ENCODE assay signal across 9 cellular contexts in the genomic region with DNA sequence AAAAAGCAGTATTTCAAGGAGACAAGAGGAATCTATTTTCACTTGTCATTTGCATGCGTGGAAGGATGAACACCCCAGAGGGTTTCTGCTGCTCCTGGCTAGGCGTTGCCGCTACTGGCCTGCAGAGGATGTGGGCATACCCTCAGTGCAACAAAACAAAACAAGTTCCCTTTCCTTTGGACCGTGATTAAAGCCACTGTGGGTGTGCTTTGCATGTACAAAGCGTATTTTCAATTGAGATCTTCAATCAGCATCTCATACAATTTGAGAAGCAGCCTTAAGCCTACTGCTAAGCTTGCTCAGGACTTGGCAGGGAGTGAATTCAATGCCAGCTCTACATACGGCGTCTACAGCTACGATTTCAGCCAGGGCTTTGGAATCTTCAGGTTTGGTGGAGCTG.
A peak's percentile ranks its signal among the peaks of the same experiment; 100 is the strongest.
DNase-seq lines count a peak whose midpoint lies in the region; ATAC-seq lines count a peak whose summit lies in the region.
"Had no signal": no experiment of that assay in that cellular context is flagged by ENCODE, and none has a peak within 500 bp of the region (broad histone marks: within the 10 kb centered on the region; RNA-seq: fewer than 3 reads in every experiment).

No MANE protein-coding gene starts in this region.

- no peak overlapping the region for H3K9ac ChIP-seq in neuronal stem cell (ENCODE audit: low read depth, low read length, poor library complexity)

- DNase-seq in activated gamma-delta T cell treated with Interleukin-2 at 50 U/mL for 16 hours, result peak; percentile 49
- DNase-seq in activated gamma-delta T cell (lab: John Stamatoyannopoulos, UW), result no peak
- peak; percentile 67 for DNase-seq in MV-4-11 (lab: John Stamatoyannopoulos, UW)
- DNase-seq in natural killer cell treated with Interleukin-12 subunit alpha and Interleukin-12 subunit beta and Interleukin-15 and Interleukin-18, amount 100 ng/mL, for 72 hours (ENCODE audit: low spot score), result no peak
- no peak for DNase-seq in 8988T
- no peak for DNase-seq in NCI-H526 (lab: John Stamatoyannopoulos, UW)
- DNase-seq in neuronal stem cell (ENCODE audit: low spot score), result no peak

- peaks cover 58 to 62% of the 10 kb centered on the region in 2 donors for H3K4me1 Mint-ChIP-seq in natural killer cell treated with Interleukin-12 subunit alpha and Interleukin-12 subunit beta and Interleukin-15 and Interleukin-18, amount 100 ng/mL, for 72 hours (ENCODE audit: low read depth in 2 of 2)
- H3K4me1 Mint-ChIP-seq: nephron had no signal

- no peak overlapping the region for H4K91ac ChIP-seq in neuronal stem cell (ENCODE audit: low read depth, low read length, poor library complexity)

- H2AK5ac ChIP-seq in neuronal stem cell (ENCODE audit: low read depth, low read length), result no peak overlapping the region

- H2BK5ac ChIP-seq in neuronal stem cell (ENCODE audit: low read length), result no peak overlapping the region

- H2BK120ac ChIP-seq in neuronal stem cell (ENCODE audit: low read depth, low read length), result no peak overlapping the region

- H3K9me3 ChIP-seq in neuronal stem cell (replicated peaks in 1 of 2; ENCODE audit: control insufficient read depth in 2 of 2, insufficient read depth in 1 of 2, low read depth in 1 of 2, low read length in 2 of 2), result peaks cover 0 to 15% of the 10 kb centered on the region in 2 donors

- H3K27me3 ChIP-seq in neuronal stem cell (ENCODE audit: control insufficient read depth in 3 of 3, insufficient read depth in 3 of 3, low read depth in 1 of 3, low read length in 3 of 3), result no peaks in the 10 kb centered on the region

- no peak overlapping the region for H3K23ac ChIP-seq in neuronal stem cell (ENCODE audit: low read depth, low read length, poor library complexity)

- peak overlapping the region; percentile 50 for H3K4me3 Mint-ChIP-seq in natural killer cell treated with Interleukin-12 subunit alpha and Interleukin-12 subunit beta and Interleukin-15 and Interleukin-18, amount 100 ng/mL, for 72 hours
- H3K4me3 Mint-ChIP-seq: nephron had no signal

- H3K27me3 Mint-ChIP-seq in natural killer cell treated with Interleukin-12 subunit alpha and Interleukin-12 subunit beta and Interleukin-15 and Interleukin-18, amount 100 ng/mL, for 72 hours, result peaks cover 0 to 41% of the 10 kb centered on the region in 2 donors

- no peak overlapping the region for H3K4me3 ChIP-seq in neuronal stem cell (ENCODE audit: low read length in 2 of 2)

- peak; percentile 45 for ATAC-seq in HG02571 (IDR thresholded peaks at IDR 0.05; ENCODE audit: unreplicated experiment)
- peak; percentile 60 to 70 for ATAC-seq in natural killer cell treated with Interleukin-12 subunit alpha and Interleukin-12 subunit beta and Interleukin-15 and Interleukin-18, amount 100 ng/mL, for 72 hours

- H3K14ac ChIP-seq in neuronal stem cell (ENCODE audit: low read length), result no peak overlapping the region

- H2AFZ ChIP-seq in neuronal stem cell (ENCODE audit: low read length), result no peak overlapping the region

- H2BK15ac ChIP-seq in neuronal stem cell (ENCODE audit: low read length), result no peak overlapping the region

- H3K18ac ChIP-seq in neuronal stem cell (ENCODE audit: low read length), result no peak overlapping the region

- WGBS in neuronal stem cell (ENCODE audit: extremely low coverage in 2 of 2, insufficient read length in 2 of 2, insufficient replicate concordance in 1 of 2), 2 donors, result no CpG with 5 or more reads among the region's 8 CpGs

- peaks cover 6% of the 10 kb centered on the region for H3K36me3 Mint-ChIP-seq in natural killer cell treated with Interleukin-12 subunit alpha and Interleukin-12 subunit beta and Interleukin-15 and Interleukin-18, amount 100 ng/mL, for 72 hours

- H4K8ac ChIP-seq in neuronal stem cell (ENCODE audit: low read depth, low read length), result no peak overlapping the region

- no peaks in the 10 kb centered on the region for H3K36me3 ChIP-seq in neuronal stem cell (replicated peaks in 1 of 2; ENCODE audit: control insufficient read depth in 2 of 2, insufficient read depth in 2 of 2, low read length in 2 of 2)

- peaks cover 0 to 2% of the 10 kb centered on the region in 2 donors for H3K4me1 ChIP-seq in neuronal stem cell (ENCODE audit: control insufficient read depth in 2 of 2, insufficient read depth in 1 of 2, low read depth in 1 of 2, low read length in 2 of 2)

- H3K27ac Mint-ChIP-seq in natural killer cell treated with Interleukin-12 subunit alpha and Interleukin-12 subunit beta and Interleukin-15 and Interleukin-18, amount 100 ng/mL, for 72 hours, result no peak overlapping the region
- H3K27ac Mint-ChIP-seq: nephron had no signal

- no peaks in the 10 kb centered on the region for H3K79me1 ChIP-seq in neuronal stem cell (ENCODE audit: low read depth, low read length)

- H3K27ac ChIP-seq in neuronal stem cell (replicated peaks; ENCODE audit: low read length), result no peak overlapping the region

- H3K9me3 Mint-ChIP-seq in natural killer cell treated with Interleukin-12 subunit alpha and Interleukin-12 subunit beta and Interleukin-15 and Interleukin-18, amount 100 ng/mL, for 72 hours, result no peaks in the 10 kb centered on the region
- H3K9me3 Mint-ChIP-seq: nephron had no signal

- no peak overlapping the region for H3K4me2 ChIP-seq in neuronal stem cell (ENCODE audit: insufficient read depth, low read length, poor library complexity, severe bottlenecking)

- H2BK12ac ChIP-seq in neuronal stem cell (ENCODE audit: low read length), result no peak overlapping the region

- no peak overlapping the region for H3K4ac ChIP-seq in neuronal stem cell (ENCODE audit: low read length)

Comparison
In these comparisons a context has a peak if more than half of its experiments do, and no peak if none do; other contexts are left out.
1. DNase-seq: peak in activated gamma-delta T cell treated with Interleukin-2 at 50 U/mL for 16 hours (single experiment) and MV-4-11 (single experiment); none in activated gamma-delta T cell (single experiment), natural killer cell treated with Interleukin-12 subunit alpha and Interleukin-12 subunit beta and Interleukin-15 and Interleukin-18, amount 100 ng/mL, for 72 hours (single experiment), 8988T (single experiment), NCI-H526 (0 of 2) and neuronal stem cell (single experiment).